In genomic region chr5:132110195-132110594, GRCh38 we compare ENCODE assay signal across 31 cellular contexts. TPM values are rescaled to one million over a fixed set of nuclear protein-coding genes. Genes with fewer than 3 reads are reported as not detected.
DNase-seq lines count a peak whose midpoint lies in the region; ATAC-seq and TF ChIP-seq lines count a peak whose summit lies in the region.
"Had no signal": no experiment of that assay in that cellular context is flagged by ENCODE, and none has a peak within 500 bp of the region (broad histone marks: within the 10 kb centered on the region; RNA-seq: fewer than 3 reads in every experiment).

No MANE protein-coding gene starts in this region.

- no peaks in the 10 kb centered on the region for H3K27me3 ChIP-seq in H7 (ENCODE audit: control insufficient read depth, insufficient read depth, low read length)
- H3K27me3 ChIP-seq: body of pancreas, ovary had no signal

- CTCF ChIA-PET in activated CD4-positive, alpha-beta T cell treated with anti-CD3 and anti-CD28 coated beads, Interleukin-2, amount 10 ng/mL, durations not matched to agents 7 days and 5 days (lab: Charles Lee), result interaction anchor here (1.6 kb wide), 1 partner anchor 118 kb away, joined by 3 read pairs; the partner anchor contains the start of gene P4HA2
- CTCF ChIA-PET in activated CD8-positive, alpha-beta T cell treated with anti-CD3 and anti-CD28 coated beads, Interleukin-2, amount 10 ng/mL, durations not matched to agents 7 days and 5 days (lab: Charles Lee), result interaction anchor here (1.6 kb wide), 1 partner anchor 13 kb away, joined by 5 read pairs; no protein-coding TSS in a partner anchor

- no peak overlapping the region for H3K4me3 ChIP-seq in H7 (ENCODE audit: insufficient read depth, low read depth, low read length)
- H3K4me3 ChIP-seq: A549, body of pancreas, HAP-1, ovary, SK-N-MC, thoracic aorta had no signal

- TF ChIP-seq CTCF in natural killer cell (IDR thresholded peaks at IDR 0.05) (no peak), GM13977 (IDR thresholded peaks at IDR 0.05; ENCODE audit: extremely low read depth, insufficient read depth, missing control alignments) (no peak)

- no peak for DNase-seq in activated CD4-positive, alpha-beta T cell treated with anti-CD3 and anti-CD28 coated beads, Interleukin-2, amount 10 ng/mL, durations not matched to agents 7 days and 5 days
- DNase-seq in activated CD4-positive, alpha-beta T cell treated with anti-CD3 and anti-CD28 coated beads, Interleukin-2, amount 50 U/mL, for 48 hours, result no peak
- peak; percentile 4 for DNase-seq in H7
- DNase-seq in activated CD8-positive, alpha-beta T cell treated with anti-CD3 and anti-CD28 coated beads, Interleukin-2, amount 10 ng/mL, durations not matched to agents 7 days and 5 days, result no peak
- DNase-seq in natural killer cell, result no peak
- no peak for DNase-seq in GM03348 (ENCODE audit: low spot score)
- DNase-seq in SKM-1 treated with dmso at 0.1 percent for 144 hours (lab: John Stamatoyannopoulos, UW; ENCODE audit: unreplicated experiment), result no peak
- no peak for DNase-seq in GM13977 (ENCODE audit: low spot score)
- DNase-seq: activated CD8-positive, alpha-beta memory T cell treated with anti-CD3 and anti-CD28 coated beads, Interleukin-2, amount 50 U/mL, for 48 hours; activated gamma-delta T cell; body of pancreas; endodermal cell; glutamatergic neuron; MV-4-11; NCI-H1436 treated with DMSO at 0.1 percent for 48 hours; NCI-H2081 treated with DMSO at 0.1 percent for 48 hours; NCI-H2227 treated with DMSO at 0.1 percent for 48 hours; NCI-H526; ovary; PC-3; stimulated activated naive CD4-positive, alpha-beta T cell had no signal

- intact Hi-C loops in natural killer cell (cut with micrococcal nuclease), result no loop called here

- peaks cover 33% of the 10 kb centered on the region for H3K36me3 Mint-ChIP-seq in activated CD4-positive, alpha-beta T cell treated with anti-CD3 and anti-CD28 coated beads, Interleukin-2, amount 10 ng/mL, durations not matched to agents 7 days and 5 days (ENCODE audit: low read depth)
- H3K36me3 Mint-ChIP-seq in activated CD8-positive, alpha-beta T cell treated with anti-CD3 and anti-CD28 coated beads, Interleukin-2, amount 10 ng/mL, durations not matched to agents 7 days and 5 days (ENCODE audit: low read depth), result peaks cover 30% of the 10 kb centered on the region
- H3K36me3 Mint-ChIP-seq in natural killer cell, result no peaks in the 10 kb centered on the region

- no peaks in the 10 kb centered on the region for H3K27me3 Mint-ChIP-seq in activated CD4-positive, alpha-beta T cell treated with anti-CD3 and anti-CD28 coated beads, Interleukin-2, amount 10 ng/mL, durations not matched to agents 7 days and 5 days
- H3K27me3 Mint-ChIP-seq in activated CD8-positive, alpha-beta T cell treated with anti-CD3 and anti-CD28 coated beads, Interleukin-2, amount 10 ng/mL, durations not matched to agents 7 days and 5 days (ENCODE audit: low read depth), result no peaks in the 10 kb centered on the region
- H3K27me3 Mint-ChIP-seq in natural killer cell (ENCODE audit: low read depth in 2 of 2), result no peaks in the 10 kb centered on the region
- H3K27me3 Mint-ChIP-seq: central memory CD8-positive, alpha-beta T cell had no signal

- in situ Hi-C loops in GM13977 (cut with MboI; ENCODE audit: low pct_unique_long_range_greater_than_20kb, low sequenced_read_pairs, unreplicated experiment), result no loop called here

- H3K9me3 Mint-ChIP-seq in activated CD4-positive, alpha-beta T cell treated with anti-CD3 and anti-CD28 coated beads, Interleukin-2, amount 10 ng/mL, durations not matched to agents 7 days and 5 days, result peaks cover 23% of the 10 kb centered on the region
- H3K9me3 Mint-ChIP-seq in activated CD8-positive, alpha-beta T cell treated with anti-CD3 and anti-CD28 coated beads, Interleukin-2, amount 10 ng/mL, durations not matched to agents 7 days and 5 days (ENCODE audit: insufficient read depth), result peaks cover 5% of the 10 kb centered on the region
- H3K9me3 Mint-ChIP-seq in natural killer cell, result no peaks in the 10 kb centered on the region
- H3K9me3 Mint-ChIP-seq: central memory CD8-positive, alpha-beta T cell; neural crest cell had no signal

- H3K4me1 Mint-ChIP-seq in activated CD4-positive, alpha-beta T cell treated with anti-CD3 and anti-CD28 coated beads, Interleukin-2, amount 10 ng/mL, durations not matched to agents 7 days and 5 days, result peaks cover 66% of the 10 kb centered on the region
- H3K4me1 Mint-ChIP-seq in activated CD8-positive, alpha-beta T cell treated with anti-CD3 and anti-CD28 coated beads, Interleukin-2, amount 10 ng/mL, durations not matched to agents 7 days and 5 days (ENCODE audit: low read depth), result peaks cover 85% of the 10 kb centered on the region
- peaks cover 58 to 62% of the 10 kb centered on the region in 2 donors for H3K4me1 Mint-ChIP-seq in natural killer cell
- H3K4me1 Mint-ChIP-seq: endodermal cell, neural crest cell had no signal

- POLR2A ChIA-PET in activated CD4-positive, alpha-beta T cell treated with anti-CD3 and anti-CD28 coated beads, Interleukin-2, amount 10 ng/mL, durations not matched to agents 7 days and 5 days (lab: Charles Lee), result no interaction called here
- POLR2A ChIA-PET in activated CD8-positive, alpha-beta T cell treated with anti-CD3 and anti-CD28 coated beads, Interleukin-2, amount 10 ng/mL, durations not matched to agents 7 days and 5 days (lab: Charles Lee), result no interaction called here

- peak overlapping the region; percentile 79 for H3K27ac Mint-ChIP-seq in activated CD4-positive, alpha-beta T cell treated with anti-CD3 and anti-CD28 coated beads, Interleukin-2, amount 10 ng/mL, durations not matched to agents 7 days and 5 days
- H3K27ac Mint-ChIP-seq in activated CD8-positive, alpha-beta T cell treated with anti-CD3 and anti-CD28 coated beads, Interleukin-2, amount 10 ng/mL, durations not matched to agents 7 days and 5 days, result peak overlapping the region; percentile 88
- peak overlapping the region; percentile 51 to 56 for H3K27ac Mint-ChIP-seq in natural killer cell
- H3K27ac Mint-ChIP-seq: dendritic cell treated with granulocyte-macrophage colony-stimulating factor and Interleukin-4, amounts not matched to agents 40 ng/mL and 50 ng/mL, for 4 days; endodermal cell had no signal

- H3K4me3 Mint-ChIP-seq in activated CD4-positive, alpha-beta T cell treated with anti-CD3 and anti-CD28 coated beads, Interleukin-2, amount 10 ng/mL, durations not matched to agents 7 days and 5 days, result no peak overlapping the region
- peak overlapping the region; percentile 43 for H3K4me3 Mint-ChIP-seq in activated CD8-positive, alpha-beta T cell treated with anti-CD3 and anti-CD28 coated beads, Interleukin-2, amount 10 ng/mL, durations not matched to agents 7 days and 5 days
- H3K4me3 Mint-ChIP-seq in natural killer cell, result no peak overlapping the region
- H3K4me3 Mint-ChIP-seq: central memory CD8-positive, alpha-beta T cell; dendritic cell treated with granulocyte-macrophage colony-stimulating factor and Interleukin-4, amounts not matched to agents 40 ng/mL and 50 ng/mL, for 4 days; endodermal cell; neural crest cell had no signal

- no peaks in the 10 kb centered on the region for H3K36me3 ChIP-seq in H7 (replicated peaks; ENCODE audit: control insufficient read depth, insufficient read depth, low read length)
- H3K36me3 ChIP-seq: HAP-1, ovary, thoracic aorta had no signal

- peak; percentile 2 for ATAC-seq in activated CD8-positive, alpha-beta T cell treated with anti-CD3 and anti-CD28 coated beads, Interleukin-2, amount 10 ng/mL, durations not matched to agents 7 days and 5 days
- ATAC-seq in natural killer cell, result no peak
- ATAC-seq: A549, body of pancreas, left lobe of liver, PC-3 had no signal

RNA-seq across cellular contexts. Expression of gene CSF2, which starts 36.6 kb away (rescaled TPM):
- 1 to 10 TPM; 2.9 to 4.7 TPM for total RNA-seq in activated CD4-positive, alpha-beta T cell treated with anti-CD3 and anti-CD28 coated beads, Interleukin-2, amount 10 ng/mL, durations not matched to agents 7 days and 5 days
- total RNA-seq in H7 (2014; rRNA removed; shearing (Covaris generic)), result not detected in 2 replicates
- under 1 TPM; 0.55 to 0.61 TPM for total RNA-seq in activated CD8-positive, alpha-beta T cell treated with anti-CD3 and anti-CD28 coated beads, Interleukin-2, amount 10 ng/mL, durations not matched to agents 7 days and 5 days
- 1 to 10 TPM in 1 of 3 donors, under 1 TPM in 2; 0.65 to 1.2 (median 0.82) TPM for total RNA-seq in natural killer cell
- total RNA-seq: body of pancreas, endodermal cell, left lobe of liver, LHCN-M2, neural crest cell, thoracic aorta had no signal

RNA-seq across cellular contexts. Expression of gene IL3, which starts 49.7 kb away (rescaled TPM):
- under 1 TPM; 0.20 to 0.40 TPM for total RNA-seq in activated CD4-positive, alpha-beta T cell treated with anti-CD3 and anti-CD28 coated beads, Interleukin-2, amount 10 ng/mL, durations not matched to agents 7 days and 5 days
- total RNA-seq in H7 (2014; rRNA removed; shearing (Covaris generic)), result not detected in 2 replicates
- not detected for total RNA-seq in activated CD8-positive, alpha-beta T cell treated with anti-CD3 and anti-CD28 coated beads, Interleukin-2, amount 10 ng/mL, durations not matched to agents 7 days and 5 days
- not detected for total RNA-seq in natural killer cell
- total RNA-seq: body of pancreas, endodermal cell, fibroblast of villous mesenchyme, left lobe of liver, LHCN-M2, neural crest cell, ovary, PC-3, thoracic aorta had no signal
